ENCODE assay signal across 8 cellular contexts in genomic region chr1:40507973-40508372, GRCh38. TPM values are rescaled to one million over a fixed set of nuclear protein-coding genes. Genes with fewer than 3 reads are reported as not detected.
DNase-seq lines count a peak whose midpoint lies in the region; ATAC-seq, FAIRE-seq and TF ChIP-seq lines count a peak whose summit lies in the region.

No MANE protein-coding gene starts in this region.

- H3K4me1 ChIP-seq in OCI-LY1 (ENCODE audit: insufficient read depth, low read length, severe bottlenecking) = peaks cover 10% of the 10 kb centered on the region
- H3K4me1 ChIP-seq in endocrine pancreas (ENCODE audit: control insufficient read depth, insufficient read depth, low read length) = no peaks in the 10 kb centered on the region
- peaks cover 5% of the 10 kb centered on the region for H3K4me1 ChIP-seq in neural progenitor cell

- no peaks in the 10 kb centered on the region for H3K9me2 ChIP-seq in OCI-LY1 (ENCODE audit: low read depth, low read length)

- H3K4me1 Mint-ChIP-seq in neural progenitor cell = peaks cover 7% of the 10 kb centered on the region

- FAIRE-seq in GM12892 (lab: Jason Lieb, UNC) = no peak

- H3K36me3 ChIP-seq in OCI-LY1 (ENCODE audit: insufficient read depth, low read length) (peaks cover 13% of the 10 kb centered on the region), endocrine pancreas (ENCODE audit: control insufficient read depth, insufficient read depth, low read length) (no peaks in the 10 kb centered on the region), neural progenitor cell (peaks cover 3% of the 10 kb centered on the region)

- TF ChIP-seq POLR2A in GM12892 (IDR thresholded peaks at IDR 0.05; ENCODE audit: low read depth, low read length) = no peak

- peaks cover 10% of the 10 kb centered on the region for H3K27me3 Mint-ChIP-seq in neural progenitor cell (ENCODE audit: insufficient read depth, low read depth)

- TF ChIP-seq CTCF in C4-2B (conservative IDR thresholded peaks at IDR 0.05) = no peak
- TF ChIP-seq CTCF in OCI-LY1 (IDR thresholded peaks at IDR 0.05; ENCODE audit: low read length) = no peak
- TF ChIP-seq CTCF in neural progenitor cell (IDR thresholded peaks at IDR 0.05) = no peak

- ATAC-seq in HG03196 (IDR thresholded peaks at IDR 0.05; ENCODE audit: unreplicated experiment) (no peak), HG03565 (IDR thresholded peaks at IDR 0.05; ENCODE audit: unreplicated experiment) (no peak)

- peak overlapping the region; percentile 88 for H3K4me3 Mint-ChIP-seq in neural progenitor cell

- H3K27me3 ChIP-seq in OCI-LY1 (ENCODE audit: insufficient read depth, low read length) (no peaks in the 10 kb centered on the region), endocrine pancreas (ENCODE audit: control insufficient read depth, insufficient read depth, low read length) (no peaks in the 10 kb centered on the region), neural progenitor cell (peaks cover 7% of the 10 kb centered on the region)

- peak overlapping the region; percentile 84 for H3K9ac ChIP-seq in OCI-LY1 (ENCODE audit: low read length)
- peak overlapping the region; percentile 77 for H3K9ac ChIP-seq in endocrine pancreas (ENCODE audit: control insufficient read depth, insufficient read depth, low read length)
- no peak overlapping the region for H3K9ac ChIP-seq in neural progenitor cell

- H3K4me3 ChIP-seq in OCI-LY1 (ENCODE audit: low read depth, low read length, poor library complexity, severe bottlenecking) (peak overlapping the region; percentile 82), endocrine pancreas (ENCODE audit: control insufficient read depth, insufficient read depth, low read length) (peak overlapping the region; percentile 45), neural progenitor cell (peak overlapping the region; percentile 51)

- peaks cover 64% of the 10 kb centered on the region for H3K9me3 Mint-ChIP-seq in neural progenitor cell

- DNase-seq in neural progenitor cell (ENCODE audit: low spot score) (no peak), HCEC 1CT (no peak), GM12892 (ENCODE audit: insufficient read length) (no peak)

- no peaks in the 10 kb centered on the region for H3F3A ChIP-seq in OCI-LY1 (ENCODE audit: insufficient read depth, low read length)
- H3F3A ChIP-seq in neural progenitor cell (ENCODE audit: low read depth) = no peaks in the 10 kb centered on the region

- H3K9me3 ChIP-seq in OCI-LY1 (ENCODE audit: low read length) (peaks cover 18% of the 10 kb centered on the region; the same call in 1 of the 2 replicates), endocrine pancreas (ENCODE audit: control insufficient read depth, low read length) (peaks cover 2% of the 10 kb centered on the region), neural progenitor cell (ENCODE audit: low read depth) (peaks cover 6% of the 10 kb centered on the region)

- H3K36me3 Mint-ChIP-seq in neural progenitor cell = peaks cover 29% of the 10 kb centered on the region

- peak overlapping the region; percentile 94 for H3K4me2 ChIP-seq in OCI-LY1 (ENCODE audit: low read length)
- peak overlapping the region; percentile 78 for H3K4me2 ChIP-seq in neural progenitor cell

- peak overlapping the region; percentile 53; the same call in 1 of the 2 replicates for H3K27ac ChIP-seq in C4-2B
- peak overlapping the region; percentile 2 for H3K27ac ChIP-seq in OCI-LY1 (ENCODE audit: low read depth, low read length, poor library complexity, severe bottlenecking)
- H3K27ac ChIP-seq in neural progenitor cell = no peak overlapping the region

- H4K20me1 ChIP-seq in OCI-LY1 (ENCODE audit: insufficient read depth, low read length) = no peaks in the 10 kb centered on the region
- H4K20me1 ChIP-seq in neural progenitor cell (ENCODE audit: low read depth) = no peaks in the 10 kb centered on the region

- H3K79me2 ChIP-seq in OCI-LY1 (ENCODE audit: insufficient read depth, low read length) (no peaks in the 10 kb centered on the region), neural progenitor cell (ENCODE audit: low read depth) (peaks cover 3% of the 10 kb centered on the region)

- peak overlapping the region; percentile 84 for H2AFZ ChIP-seq in OCI-LY1 (ENCODE audit: low read length)
- H2AFZ ChIP-seq in neural progenitor cell (replicated peaks) = peak overlapping the region; percentile 95

- no peak overlapping the region for H3K27ac Mint-ChIP-seq in neural progenitor cell

RNA-seq across cellular contexts. Expression of gene EXO5, which starts 0.6 kb away (rescaled TPM):
- 11.9 and 12.6 TPM in 2 replicates for total RNA-seq in neural progenitor cell (ENCODE audit: low replicate concordance)
- polyA plus RNA-seq in GM12892 (2012; ENCODE audit: missing spikeins) = 10.7 TPM

RNA-seq across cellular contexts. Expression of gene ZNF684, which starts 23.5 kb away (rescaled TPM):
- 5.8 and 7.6 TPM in 2 replicates for total RNA-seq in neural progenitor cell (ENCODE audit: low replicate concordance)
- 4.7 TPM for polyA plus RNA-seq in GM12892 (2012; ENCODE audit: missing spikeins)

RNA-seq across cellular contexts. Expression of gene ZFP69, which starts 30.9 kb away (rescaled TPM):
- 6.0 and 8.9 TPM in 2 replicates for total RNA-seq in neural progenitor cell (ENCODE audit: low replicate concordance)
- polyA plus RNA-seq in GM12892 (2012; ENCODE audit: missing spikeins) = 3.1 TPM

RNA-seq across cellular contexts. Expression of gene ZFP69B, which starts 57.7 kb away (rescaled TPM):
- 11.0 and 17.1 TPM in 2 replicates for total RNA-seq in neural progenitor cell (ENCODE audit: low replicate concordance)
- 2.8 TPM for polyA plus RNA-seq in GM12892 (2012; ENCODE audit: missing spikeins)
